In genomic region chr11:85798361-85798760, GRCh38 we compare ENCODE assay signal across 37 cellular contexts. TPM values are rescaled to one million over a fixed set of nuclear protein-coding genes. Genes with fewer than 3 reads are reported as not detected.
"Had no signal": no experiment of that assay in that cellular context is flagged by ENCODE, and none has a peak within 500 bp of the region (broad histone marks: within the 10 kb centered on the region; RNA-seq: fewer than 3 reads in every experiment).

No MANE protein-coding gene starts in this region.

- H3K4me2 ChIP-seq: smooth muscle cell had no signal

- DNase-seq: central memory CD4-positive, alpha-beta T cell; dorsolateral prefrontal cortex; effector CD4-positive, alpha-beta T cell; endodermal cell; foreskin keratinocyte; glutamatergic neuron; heart right ventricle; hypothalamus; naive thymus-derived CD8-positive, alpha-beta T cell; pancreas; stimulated activated CD4-positive, alpha-beta T cell treated with anti-CD3 and anti-CD28 coated beads, Interleukin-12 subunit alpha, Interleukin-12 subunit beta, amount 100 ng/mL, for 4 hours; stimulated activated CD4-positive, alpha-beta T cell treated with anti-CD3 and anti-CD28 coated beads, Interleukin-2, amount 100 ng/mL, for 24 hours; stimulated activated CD4-positive, alpha-beta T cell treated with anti-CD3 and anti-CD28 coated beads, Interleukin-4, amount 100 ng/mL, for 24 hours; stimulated activated naive CD4-positive, alpha-beta T cell treated with Interleukin-2 at 50 U/mL for 16 hours; stomach; testis; tibial artery had no signal

- H3K4me3 ChIP-seq: dorsolateral prefrontal cortex, esophagus muscularis mucosa, gastroesophageal sphincter, heart right ventricle, lung, pancreas, smooth muscle cell, stomach, testis, tibial artery had no signal

- H3K27me3 Mint-ChIP-seq: naive thymus-derived CD8-positive, alpha-beta T cell; type B pancreatic cell had no signal

- H3K27me3 ChIP-seq: dorsolateral prefrontal cortex, esophagus muscularis mucosa, gastroesophageal sphincter, neutrophil, pancreas, stomach, testis, tibial artery had no signal

- H3K4me1 ChIP-seq: esophagus muscularis mucosa, foreskin keratinocyte, gastroesophageal sphincter, pancreas, testis had no signal

- H3K9me3 ChIP-seq: esophagus muscularis mucosa, gastroesophageal sphincter, heart right ventricle, neutrophil, pancreas, stomach, testis, tibial artery had no signal

- H3K9me3 Mint-ChIP-seq: memory B cell; neural crest cell; stimulated activated effector memory CD8-positive, alpha-beta T cell treated with anti-CD3 and anti-CD28 coated beads, Interleukin-12 subunit alpha, Interleukin-12 subunit beta, amount 100 ng/mL, for 72 hours; type B pancreatic cell had no signal

- H3K36me3 ChIP-seq: esophagus muscularis mucosa, gastroesophageal sphincter, heart right ventricle, neutrophil, pancreas, stomach, tibial artery had no signal

- H3K4me3 Mint-ChIP-seq: endodermal cell; memory B cell; naive thymus-derived CD8-positive, alpha-beta T cell; neural crest cell; stimulated activated effector memory CD8-positive, alpha-beta T cell treated with anti-CD3 and anti-CD28 coated beads, Interleukin-12 subunit alpha, Interleukin-12 subunit beta, amount 100 ng/mL, for 72 hours; type B pancreatic cell had no signal

- ATAC-seq: foreskin keratinocyte; gastroesophageal sphincter; heart right ventricle; left lobe of liver; naive thymus-derived CD8-positive, alpha-beta T cell; pancreas; sciatic nerve; stimulated activated effector memory CD8-positive, alpha-beta T cell treated with anti-CD3 and anti-CD28 coated beads, Interleukin-12 subunit alpha, Interleukin-12 subunit beta, amount 100 ng/mL, for 72 hours had no signal

- FAIRE-seq: colon, keratinocyte, pancreas had no signal

- H3K36me3 Mint-ChIP-seq: memory B cell; stimulated activated effector memory CD8-positive, alpha-beta T cell treated with anti-CD3 and anti-CD28 coated beads, Interleukin-12 subunit alpha, Interleukin-12 subunit beta, amount 100 ng/mL, for 72 hours had no signal

- H3K4me1 Mint-ChIP-seq: memory B cell, neural crest cell had no signal

- H3K27ac Mint-ChIP-seq: endodermal cell; memory B cell; progenitor cell of endocrine pancreas; stimulated activated effector memory CD8-positive, alpha-beta T cell treated with anti-CD3 and anti-CD28 coated beads, Interleukin-12 subunit alpha, Interleukin-12 subunit beta, amount 100 ng/mL, for 72 hours; type B pancreatic cell had no signal

- H3K27ac ChIP-seq: dorsolateral prefrontal cortex, esophagus muscularis mucosa, foreskin keratinocyte, gastroesophageal sphincter, heart right ventricle, neutrophil, pancreas, stomach, testis had no signal

RNA-seq across cellular contexts. Expression of gene CCDC83, which starts 56.8 kb away (rescaled TPM):
- total RNA-seq: cerebellum; endodermal cell; epithelial cell of proximal tubule; esophagus muscularis mucosa; foreskin keratinocyte; gastroesophageal sphincter; heart right ventricle; left lobe of liver; liver; lung; naive thymus-derived CD8-positive, alpha-beta T cell; neural crest cell; pancreas; progenitor cell of endocrine pancreas; sciatic nerve; smooth muscle cell; subcutaneous adipose tissue; urinary bladder had no signal
- polyA plus RNA-seq: fibroblast of lung; foreskin keratinocyte; heart right ventricle; keratinocyte; liver; lung; naive thymus-derived CD8-positive, alpha-beta T cell; pancreas; smooth muscle cell; stomach; urinary bladder had no signal
